21 cellular contexts compared by ENCODE assay signal in genomic region chr6:7901780-7902179, GRCh38.
"Had no signal": no experiment of that assay in that cellular context is flagged by ENCODE, and none has a peak within 500 bp of the region (broad histone marks: within the 10 kb centered on the region; RNA-seq: fewer than 3 reads in every experiment).

No MANE protein-coding gene starts in this region.

- ATAC-seq: left ventricle myocardium superior; stimulated activated effector memory CD8-positive, alpha-beta T cell treated with anti-CD3 and anti-CD28 coated beads, Interleukin-12 subunit alpha, Interleukin-12 subunit beta, amount 100 ng/mL, for 72 hours; upper lobe of right lung had no signal

- H3K4me1 ChIP-seq: uterus had no signal

- H3K36me3 ChIP-seq: uterus had no signal

- H3K4me1 Mint-ChIP-seq: neural progenitor cell had no signal

- H3K9ac ChIP-seq: neural progenitor cell, parathyroid adenoma had no signal

- DNase-seq: left ventricle myocardium superior; naive B cell; stimulated activated CD4-positive, alpha-beta T cell treated with anti-CD3 and anti-CD28 coated beads, Interleukin-1b, Interleukin-23, amount 100 ng/mL, for 48 hours; stimulated activated CD4-positive, alpha-beta T cell treated with anti-CD3 and anti-CD28 coated beads, Interleukin-4, amount 100 ng/mL, for 24 hours; stimulated activated naive CD4-positive, alpha-beta T cell treated with Interleukin-2 at 50 U/mL for 16 hours; upper lobe of right lung; uterus had no signal

- FAIRE-seq: frontal cortex, keratinocyte, small intestine had no signal

- H3K9me3 ChIP-seq: right lobe of liver, suprapubic skin, transverse colon, upper lobe of right lung, uterus had no signal

- H3K27ac Mint-ChIP-seq: memory B cell; neural progenitor cell; progenitor cell of endocrine pancreas; stimulated activated effector memory CD8-positive, alpha-beta T cell treated with anti-CD3 and anti-CD28 coated beads, Interleukin-12 subunit alpha, Interleukin-12 subunit beta, amount 100 ng/mL, for 72 hours had no signal

- H2AFZ ChIP-seq: neural progenitor cell, parathyroid adenoma had no signal

- H3K27me3 ChIP-seq: neural progenitor cell, right lobe of liver, suprapubic skin, transverse colon, upper lobe of right lung, uterus had no signal

- H3K9me3 Mint-ChIP-seq: memory B cell; naive B cell; nephron; neural progenitor cell; stimulated activated effector memory CD8-positive, alpha-beta T cell treated with anti-CD3 and anti-CD28 coated beads, Interleukin-12 subunit alpha, Interleukin-12 subunit beta, amount 100 ng/mL, for 72 hours had no signal

- H3K4me2 ChIP-seq: neural progenitor cell had no signal

- H3K4me3 Mint-ChIP-seq: memory B cell; nephron; neural progenitor cell; stimulated activated effector memory CD8-positive, alpha-beta T cell treated with anti-CD3 and anti-CD28 coated beads, Interleukin-12 subunit alpha, Interleukin-12 subunit beta, amount 100 ng/mL, for 72 hours had no signal

- H3K27me3 Mint-ChIP-seq: memory B cell, naive B cell had no signal

- H3K27ac ChIP-seq: coronary artery, neural progenitor cell, parathyroid adenoma, right lobe of liver, suprapubic skin, upper lobe of right lung, uterus had no signal

- H3K4me3 ChIP-seq: coronary artery, lung, neural progenitor cell, right lobe of liver, suprapubic skin, transverse colon, upper lobe of right lung, uterus had no signal
